ENCODE assay signal across 23 cellular contexts in the genomic region with DNA sequence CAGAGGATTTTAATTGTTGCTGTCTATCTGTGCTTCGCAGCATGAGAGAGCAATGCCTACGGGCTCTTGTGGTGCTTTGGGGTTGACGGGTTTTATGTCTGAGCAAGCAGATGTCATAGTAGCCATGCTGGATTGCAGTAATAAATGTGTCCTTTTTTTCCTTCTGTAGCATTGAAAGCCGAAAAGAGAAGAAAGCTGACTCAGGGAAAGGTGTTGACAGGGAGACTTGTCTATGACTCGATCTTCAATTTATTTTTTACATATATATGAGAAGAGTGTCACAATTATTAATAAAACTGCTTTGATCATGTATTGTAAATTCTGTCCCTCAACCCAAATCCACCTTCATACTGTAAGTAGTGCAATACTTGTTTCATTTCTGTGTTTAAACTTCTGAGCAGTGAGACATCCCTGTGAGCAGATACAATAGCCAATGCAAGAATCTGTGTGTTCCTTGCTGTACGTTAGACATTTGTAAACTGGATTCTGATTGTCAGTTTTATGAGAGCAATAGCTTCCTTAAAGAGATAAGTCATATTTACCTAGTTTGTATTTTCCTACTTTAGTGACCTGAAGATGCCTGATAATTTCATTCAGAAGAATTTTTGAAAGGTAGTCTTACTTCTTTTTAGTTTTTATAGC.
A peak's percentile ranks its signal among the peaks of the same experiment; 100 is the strongest.
DNase-seq lines count a peak whose midpoint lies in the region; ATAC-seq and TF ChIP-seq lines count a peak whose summit lies in the region.
"Had no signal": no experiment of that assay in that cellular context is flagged by ENCODE, and none has a peak within 500 bp of the region (broad histone marks: within the 10 kb centered on the region; RNA-seq: fewer than 3 reads in every experiment).

No MANE protein-coding gene starts in this region.

- CTCF ChIA-PET in SK-N-SH (lab: Yijun Ruan, JAX) = no interaction called here
- CTCF ChIA-PET in CD8-positive, alpha-beta memory T cell (lab: Charles Lee) = no interaction called here

- no peak overlapping the region for H3K4me3 ChIP-seq in SK-N-SH (ENCODE audit: low read depth in 2 of 2, low read length in 1 of 2)
- H3K4me3 ChIP-seq in CD8-positive, alpha-beta memory T cell (ENCODE audit: low read length) = no peak overlapping the region
- H3K4me3 ChIP-seq in fibroblast of villous mesenchyme (ENCODE audit: low read depth, low read length) = no peak overlapping the region
- H3K4me3 ChIP-seq: heart right ventricle, Peyer's patch, tibial nerve had no signal

- no peaks in the 10 kb centered on the region for H3K4me1 ChIP-seq in SK-N-SH (ENCODE audit: control insufficient read depth in 1 of 2, insufficient read depth in 2 of 2, low read depth in 1 of 2, low read length in 1 of 2)
- peaks cover 6% of the 10 kb centered on the region for H3K4me1 ChIP-seq in CD8-positive, alpha-beta memory T cell (ENCODE audit: insufficient read depth, low read length)
- H3K4me1 ChIP-seq: tibial nerve had no signal

- no peaks in the 10 kb centered on the region for H4K20me1 ChIP-seq in SK-N-SH (ENCODE audit: insufficient read depth)

- DNase-seq in SK-N-SH = no peak
- DNase-seq in CD8-positive, alpha-beta memory T cell = no peak
- peak; percentile 42 for DNase-seq in RPMI7951 (ENCODE audit: low read depth)
- peak; percentile 27 for DNase-seq in fibroblast of villous mesenchyme (ENCODE audit: low read depth)
- DNase-seq in NAMALWA (ENCODE audit: low spot score) = no peak
- no peak for DNase-seq in OCI-M2 (lab: John Stamatoyannopoulos, UW; ENCODE audit: unreplicated experiment)
- no peak for DNase-seq in stimulated activated CD4-positive, alpha-beta T cell treated with anti-CD3 and anti-CD28 coated beads, Interleukin-2, amount 100 ng/mL, for 48 hours
- DNase-seq: activated naive CD4-positive, alpha-beta T cell; activated T-cell treated with anti-CD3 and anti-CD28 coated beads, Interleukin-2, amount 50 U/mL, for 4 hours; CD4-positive, alpha-beta memory T cell; effector CD8-positive, alpha-beta T cell; GF-D8; heart right ventricle; NCI-H1105 treated with DMSO at 0.1 percent for 48 hours; NCI-H1930; NCI-H2227 treated with DMSO at 0.1 percent for 48 hours; NCI-H526 treated with DMSO at 0.1 percent for 48 hours; SIG-M5 had no signal

- peaks cover 0 to 17% (median 2%) of the 10 kb centered on the region in 3 donors for H3K36me3 Mint-ChIP-seq in CD8-positive, alpha-beta memory T cell
- H3K36me3 Mint-ChIP-seq: IgD-negative memory B cell had no signal

- H3K9me2 ChIP-seq in SK-N-SH = no peaks in the 10 kb centered on the region

- no peaks in the 10 kb centered on the region for H3F3A ChIP-seq in SK-N-SH (replicated peaks; ENCODE audit: insufficient read depth)

- TF ChIP-seq CTCF in SK-N-SH (IDR thresholded peaks at IDR 0.05) = no peak
- TF ChIP-seq CTCF in fibroblast of villous mesenchyme (IDR thresholded peaks at IDR 0.05; ENCODE audit: insufficient read depth, low read depth, low read length) = no peak

- peak; percentile 63 for ATAC-seq in SK-N-SH treated with all-trans-retinoic acid at 6 μM for 48 hours
- ATAC-seq: activated T-cell treated with anti-CD3 and anti-CD28 coated beads, Interleukin-2, amount 50 U/mL, for 4 hours; heart right ventricle had no signal

- WGBS in SK-N-SH (ENCODE audit: low lambda C conversion rate) = 9% methylated on average over 6 of the region's 6 CpGs

- H3K4me2 ChIP-seq in SK-N-SH = no peak overlapping the region

- H3K27ac Mint-ChIP-seq in CD8-positive, alpha-beta memory T cell = peak overlapping the region in 6 of 8 donors; percentile 11 to 83 (median 58)
- H3K27ac Mint-ChIP-seq: progenitor cell of endocrine pancreas had no signal

- no peaks in the 10 kb centered on the region for H3K79me2 ChIP-seq in SK-N-SH (ENCODE audit: insufficient read depth)

- H3K9me3 Mint-ChIP-seq in CD8-positive, alpha-beta memory T cell = no peaks in the 10 kb centered on the region
- H3K9me3 Mint-ChIP-seq: activated T-cell treated with anti-CD3 and anti-CD28 coated beads, Interleukin-2, amount 50 U/mL, for 4 hours; IgD-negative memory B cell had no signal

- no peak overlapping the region for H3K27ac ChIP-seq in SK-N-SH (ENCODE audit: low read depth in 2 of 2, low read length in 1 of 2)
- H3K27ac ChIP-seq in CD8-positive, alpha-beta memory T cell (ENCODE audit: low read depth, low read length) = no peak overlapping the region
- H3K27ac ChIP-seq: heart right ventricle, tibial nerve had no signal

- H3K9ac ChIP-seq in SK-N-SH = no peak overlapping the region

- no peak for TF ChIP-seq EP300 in SK-N-SH (IDR thresholded peaks at IDR 0.05; ENCODE audit: borderline replicate concordance in 1 of 2, low read depth in 1 of 2, low read length in 1 of 2)

- H2AFZ ChIP-seq in SK-N-SH (ENCODE audit: low read depth) = no peak overlapping the region

- no peaks in the 10 kb centered on the region for H3K36me3 ChIP-seq in SK-N-SH (replicated peaks in 1 of 2; ENCODE audit: control insufficient read depth in 1 of 2, insufficient read depth in 2 of 2, low read length in 1 of 2)
- no peaks in the 10 kb centered on the region for H3K36me3 ChIP-seq in CD8-positive, alpha-beta memory T cell (ENCODE audit: insufficient read depth, low read length)
- H3K36me3 ChIP-seq: heart right ventricle, Peyer's patch, tibial nerve had no signal

- POLR2A ChIA-PET in SK-N-SH (lab: Yijun Ruan, JAX) = no interaction called here
- POLR2A ChIA-PET in CD8-positive, alpha-beta memory T cell (lab: Charles Lee) = no interaction called here

- H3K27me3 ChIP-seq in SK-N-SH (ENCODE audit: insufficient read depth) = no peaks in the 10 kb centered on the region; the same call in 1 of the 2 replicates
- no peaks in the 10 kb centered on the region for H3K27me3 ChIP-seq in CD8-positive, alpha-beta memory T cell (ENCODE audit: insufficient read depth, low read length, poor library complexity, severe bottlenecking)
- H3K27me3 ChIP-seq: Peyer's patch, tibial nerve had no signal

- peaks cover 8 to 35% (median 29%) of the 10 kb centered on the region in 3 donors for H3K4me1 Mint-ChIP-seq in CD8-positive, alpha-beta memory T cell
- H3K4me1 Mint-ChIP-seq: IgD-negative memory B cell had no signal

- peak overlapping the region in 2 of 7 donors; percentile 27 to 48 for H3K4me3 Mint-ChIP-seq in CD8-positive, alpha-beta memory T cell
- H3K4me3 Mint-ChIP-seq: activated T-cell treated with anti-CD3 and anti-CD28 coated beads, Interleukin-2, amount 50 U/mL, for 4 hours; IgD-negative memory B cell had no signal

- peaks cover 0 to 1% of the 10 kb centered on the region in 2 donors for H3K27me3 Mint-ChIP-seq in CD8-positive, alpha-beta memory T cell
- H3K27me3 Mint-ChIP-seq: CD4-positive, alpha-beta memory T cell had no signal

- H3K9me3 ChIP-seq in SK-N-SH = no peaks in the 10 kb centered on the region
- no peaks in the 10 kb centered on the region for H3K9me3 ChIP-seq in CD8-positive, alpha-beta memory T cell (ENCODE audit: low read length)
- H3K9me3 ChIP-seq: heart right ventricle, Peyer's patch, tibial nerve had no signal

- TF ChIP-seq RAD21 in SK-N-SH (IDR thresholded peaks at IDR 0.05; ENCODE audit: low read length) = no peak

TF ChIP-seq in SK-N-SH treated with all-trans-retinoic acid at 6 μM for 48 hours, 23 proteins besides CTCF, POLR2A, EP300 and RAD21 (continues in another document):
- no peak for TF ChIP-seq GLIS3 (CRISPR knock-in tag; IDR thresholded peaks at IDR 0.05)
- TF ChIP-seq, protein P1, sequence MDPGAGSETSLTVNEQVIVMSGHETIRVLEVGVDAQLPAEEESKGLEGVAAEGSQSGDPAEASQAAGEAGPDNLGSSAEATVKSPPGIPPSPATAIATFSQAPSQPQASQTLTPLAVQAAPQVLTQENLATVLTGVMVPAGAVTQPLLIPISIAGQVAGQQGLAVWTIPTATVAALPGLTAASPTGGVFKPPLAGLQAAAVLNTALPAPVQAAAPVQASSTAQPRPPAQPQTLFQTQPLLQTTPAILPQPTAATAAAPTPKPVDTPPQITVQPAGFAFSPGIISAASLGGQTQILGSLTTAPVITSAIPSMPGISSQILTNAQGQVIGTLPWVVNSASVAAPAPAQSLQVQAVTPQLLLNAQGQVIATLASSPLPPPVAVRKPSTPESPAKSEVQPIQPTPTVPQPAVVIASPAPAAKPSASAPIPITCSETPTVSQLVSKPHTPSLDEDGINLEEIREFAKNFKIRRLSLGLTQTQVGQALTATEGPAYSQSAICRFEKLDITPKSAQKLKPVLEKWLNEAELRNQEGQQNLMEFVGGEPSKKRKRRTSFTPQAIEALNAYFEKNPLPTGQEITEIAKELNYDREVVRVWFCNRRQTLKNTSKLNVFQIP (CRISPR knock-in tag; IDR thresholded peaks at IDR 0.05; ENCODE audit: borderline replicate concordance, low read depth) = no peak

TF ChIP-seq in SK-N-SH, 30 proteins besides CTCF, POLR2A, EP300 and RAD21 (continues in another document):
- no peak for TF ChIP-seq ZBTB33 (IDR thresholded peaks at IDR 0.05; ENCODE audit: borderline replicate concordance, low read depth)
- no peak for TF ChIP-seq FOSL2 (IDR thresholded peaks at IDR 0.05; ENCODE audit: borderline replicate concordance, low read depth)
- TF ChIP-seq YY1 (IDR thresholded peaks at IDR 0.05; ENCODE audit: low read depth) = no peak
- no peak for TF ChIP-seq MXI1 (IDR thresholded peaks at IDR 0.05; ENCODE audit: low read depth, low read length)
- TF ChIP-seq FOXJ3 (CRISPR knock-in tag; IDR thresholded peaks at IDR 0.05) = no peak
- TF ChIP-seq GABPA (IDR thresholded peaks at IDR 0.05; ENCODE audit: low read depth) = no peak
- TF ChIP-seq, protein P2, sequence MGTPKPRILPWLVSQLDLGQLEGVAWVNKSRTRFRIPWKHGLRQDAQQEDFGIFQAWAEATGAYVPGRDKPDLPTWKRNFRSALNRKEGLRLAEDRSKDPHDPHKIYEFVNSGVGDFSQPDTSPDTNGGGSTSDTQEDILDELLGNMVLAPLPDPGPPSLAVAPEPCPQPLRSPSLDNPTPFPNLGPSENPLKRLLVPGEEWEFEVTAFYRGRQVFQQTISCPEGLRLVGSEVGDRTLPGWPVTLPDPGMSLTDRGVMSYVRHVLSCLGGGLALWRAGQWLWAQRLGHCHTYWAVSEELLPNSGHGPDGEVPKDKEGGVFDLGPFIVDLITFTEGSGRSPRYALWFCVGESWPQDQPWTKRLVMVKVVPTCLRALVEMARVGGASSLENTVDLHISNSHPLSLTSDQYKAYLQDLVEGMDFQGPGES (IDR thresholded peaks at IDR 0.05; ENCODE audit: low read depth, low read length) = no peak

Comparison
In these comparisons a context has a peak if more than half of its experiments do, and no peak if none do; other contexts are left out.
1. DNase-seq: peak in RPMI7951 (single experiment) and fibroblast of villous mesenchyme (single experiment); none in SK-N-SH (single experiment), CD8-positive, alpha-beta memory T cell (0 of 5), NAMALWA (single experiment), OCI-M2 (single experiment) and stimulated activated CD4-positive, alpha-beta T cell treated with anti-CD3 and anti-CD28 coated beads, Interleukin-2, amount 100 ng/mL, for 48 hours (0 of 2).